3 cellular contexts compared by ENCODE assay signal in the genomic region with DNA sequence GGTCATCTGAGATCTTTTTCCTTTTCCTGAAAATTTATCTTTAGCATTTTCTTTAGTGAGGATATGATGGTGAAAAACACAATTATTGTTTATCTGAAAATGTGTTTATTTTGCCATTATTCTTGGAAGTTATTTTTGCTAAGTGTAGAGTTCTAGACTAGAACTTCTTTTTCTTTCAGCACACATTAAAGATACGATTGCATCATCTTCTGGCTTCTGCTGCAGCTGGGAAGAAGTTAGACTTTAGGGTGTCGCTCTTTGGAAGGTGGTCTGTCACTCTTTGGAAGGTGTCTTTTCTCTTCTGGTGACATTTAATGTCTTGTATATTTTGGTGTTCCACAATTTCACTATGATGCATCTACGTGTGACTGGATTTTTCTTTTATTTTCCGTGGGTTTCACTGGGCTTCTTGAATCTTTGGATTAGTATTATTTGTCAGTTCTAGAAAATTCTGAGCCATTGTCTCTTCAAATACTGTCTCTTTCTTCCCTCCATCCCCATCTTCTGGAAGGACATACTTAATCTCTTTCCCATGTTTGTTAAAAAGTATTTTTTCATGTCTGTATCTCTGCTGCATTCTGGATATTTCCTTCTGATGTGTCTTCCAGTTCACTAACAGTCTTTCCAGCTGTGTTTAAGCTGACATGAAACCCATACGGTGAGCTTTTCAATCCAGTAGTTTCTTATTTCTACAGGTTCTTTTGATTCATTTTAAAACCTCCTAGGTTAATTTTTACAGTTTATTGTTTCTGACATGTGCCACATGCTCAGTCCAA.
A peak's percentile ranks its signal among the peaks of the same experiment; 100 is the strongest.
TF ChIP-seq lines count a peak whose summit lies in the region.

No MANE protein-coding gene starts in this region.

TF ChIP-seq in SK-N-SH treated with all-trans-retinoic acid at 6 μM for 48 hours, 23 proteins besides CTCF, POLR2A, EP300 and RAD21 (continued from another document):
- no peak for TF ChIP-seq ARNTL (CRISPR knock-in tag; IDR thresholded peaks at IDR 0.05; ENCODE audit: borderline replicate concordance, low read depth)
TF ChIP-seq in SK-N-SH treated with all-trans-retinoic acid at 6 μM for 48 hours: peak in this region for 1.

TF ChIP-seq in SK-N-SH, 30 proteins besides CTCF, POLR2A, EP300 and RAD21 (continued from another document):
- TF ChIP-seq FOXJ3 (CRISPR knock-in tag; IDR thresholded peaks at IDR 0.05) (no peak), GATA2 (CRISPR knock-in tag; IDR thresholded peaks at IDR 0.05) (no peak)

TF ChIP-seq in IMR-90, 13 proteins besides CTCF, POLR2A, EP300 and RAD21 (continued from another document):
- TF ChIP-seq CEBPB (IDR thresholded peaks at IDR 0.05; ENCODE audit: low read depth, low read length) = peak; percentile 76
